Comparison of ENCODE assay signal across 23 cellular contexts in genomic region chr22:46905834-46906233, GRCh38.
DNase-seq lines count a peak whose midpoint lies in the region; ATAC-seq, FAIRE-seq and TF ChIP-seq lines count a peak whose summit lies in the region.
"Had no signal": no experiment of that assay in that cellular context is flagged by ENCODE, and none has a peak within 500 bp of the region (broad histone marks: within the 10 kb centered on the region; RNA-seq: fewer than 3 reads in every experiment).

No MANE protein-coding gene starts in this region.

- no peak overlapping the region for H3K27ac ChIP-seq in upper lobe of right lung
- H3K27ac ChIP-seq: 22Rv1, BLaER1, C4-2B had no signal

- H3K9me3 ChIP-seq in upper lobe of right lung: no peaks in the 10 kb centered on the region
- H3K9me3 ChIP-seq: BLaER1, Caco-2, HAP-1 had no signal

- H3K36me3 Mint-ChIP-seq in activated CD8-positive, alpha-beta T cell treated with anti-CD3 and anti-CD28 coated beads, Interleukin-2, amount 10 ng/mL, durations not matched to agents 7 days and 5 days (ENCODE audit: low read depth): no peaks in the 10 kb centered on the region
- peaks cover 3% of the 10 kb centered on the region for H3K36me3 Mint-ChIP-seq in activated CD8-positive, alpha-beta T cell treated with anti-CD3 and anti-CD28 coated beads for 36 hours (ENCODE audit: low read depth)
- peaks cover 4% of the 10 kb centered on the region for H3K36me3 Mint-ChIP-seq in central memory CD8-positive, alpha-beta T cell (ENCODE audit: insufficient read depth)

- no peaks in the 10 kb centered on the region for H3K27me3 ChIP-seq in upper lobe of right lung
- H3K27me3 ChIP-seq: BLaER1 had no signal

- POLR2A ChIA-PET in activated CD8-positive, alpha-beta T cell treated with anti-CD3 and anti-CD28 coated beads, Interleukin-2, amount 10 ng/mL, durations not matched to agents 7 days and 5 days (lab: Charles Lee): no interaction called here
- POLR2A ChIA-PET in activated CD8-positive, alpha-beta T cell treated with anti-CD3 and anti-CD28 coated beads for 36 hours (lab: Charles Lee): interaction anchor here (0.6 to 0.8 kb wide), 2 partner anchors 9 to 1303 kb away, joined by 3 read pairs; no protein-coding TSS in a partner anchor

- peak overlapping the region; percentile 49 for H3K27ac Mint-ChIP-seq in activated CD8-positive, alpha-beta T cell treated with anti-CD3 and anti-CD28 coated beads, Interleukin-2, amount 10 ng/mL, durations not matched to agents 7 days and 5 days
- no peak overlapping the region for H3K27ac Mint-ChIP-seq in activated CD8-positive, alpha-beta T cell treated with anti-CD3 and anti-CD28 coated beads for 36 hours
- H3K27ac Mint-ChIP-seq in central memory CD8-positive, alpha-beta T cell (ENCODE audit: low read depth): peak overlapping the region; percentile 22
- H3K27ac Mint-ChIP-seq: B cell; CD4-positive, CD25-positive, alpha-beta regulatory T cell; CD8-positive, alpha-beta T cell; HFFc6 had no signal

- no peak overlapping the region for H3K4me3 ChIP-seq in upper lobe of right lung
- H3K4me3 ChIP-seq: BLaER1, HAP-1 had no signal

- no peaks in the 10 kb centered on the region for H3K4me1 ChIP-seq in upper lobe of right lung
- H3K4me1 ChIP-seq: Caco-2, HAP-1 had no signal

- intact Hi-C loops in activated CD8-positive, alpha-beta T cell treated with anti-CD3 and anti-CD28 coated beads for 36 hours (cut with micrococcal nuclease): no loop called here
- intact Hi-C loops in upper lobe of right lung (cut with DNase I): no loop called here

- H3K4me3 Mint-ChIP-seq in activated CD8-positive, alpha-beta T cell treated with anti-CD3 and anti-CD28 coated beads, Interleukin-2, amount 10 ng/mL, durations not matched to agents 7 days and 5 days: no peak overlapping the region
- H3K4me3 Mint-ChIP-seq in activated CD8-positive, alpha-beta T cell treated with anti-CD3 and anti-CD28 coated beads for 36 hours: no peak overlapping the region
- no peak overlapping the region for H3K4me3 Mint-ChIP-seq in central memory CD8-positive, alpha-beta T cell
- H3K4me3 Mint-ChIP-seq: B cell; CD4-positive, CD25-positive, alpha-beta regulatory T cell; CD8-positive, alpha-beta T cell; HFFc6 had no signal

- peaks cover 7% of the 10 kb centered on the region for H3K36me3 ChIP-seq in upper lobe of right lung
- H3K36me3 ChIP-seq: HAP-1 had no signal

- no peaks in the 10 kb centered on the region for H3K4me1 Mint-ChIP-seq in activated CD8-positive, alpha-beta T cell treated with anti-CD3 and anti-CD28 coated beads, Interleukin-2, amount 10 ng/mL, durations not matched to agents 7 days and 5 days (ENCODE audit: low read depth)
- H3K4me1 Mint-ChIP-seq in activated CD8-positive, alpha-beta T cell treated with anti-CD3 and anti-CD28 coated beads for 36 hours (ENCODE audit: low read depth): no peaks in the 10 kb centered on the region
- H3K4me1 Mint-ChIP-seq in central memory CD8-positive, alpha-beta T cell: peaks cover 27% of the 10 kb centered on the region

- TF ChIP-seq CTCF in activated CD8-positive, alpha-beta T cell treated with anti-CD3 and anti-CD28 coated beads for 36 hours (IDR thresholded peaks at IDR 0.05): no peak
- no peak for TF ChIP-seq CTCF in upper lobe of right lung (IDR thresholded peaks at IDR 0.05)

- FAIRE-seq in HTR-8/SVneo (lab: Jason Lieb, UNC): no peak
- FAIRE-seq: A204.1, G401.6, GM12892, H54 had no signal

- no peaks in the 10 kb centered on the region for H3K27me3 Mint-ChIP-seq in activated CD8-positive, alpha-beta T cell treated with anti-CD3 and anti-CD28 coated beads, Interleukin-2, amount 10 ng/mL, durations not matched to agents 7 days and 5 days (ENCODE audit: low read depth)
- no peaks in the 10 kb centered on the region for H3K27me3 Mint-ChIP-seq in activated CD8-positive, alpha-beta T cell treated with anti-CD3 and anti-CD28 coated beads for 36 hours
- no peaks in the 10 kb centered on the region for H3K27me3 Mint-ChIP-seq in central memory CD8-positive, alpha-beta T cell
- H3K27me3 Mint-ChIP-seq: B cell; CD4-positive, CD25-positive, alpha-beta regulatory T cell had no signal

- CTCF ChIA-PET in activated CD8-positive, alpha-beta T cell treated with anti-CD3 and anti-CD28 coated beads, Interleukin-2, amount 10 ng/mL, durations not matched to agents 7 days and 5 days (lab: Charles Lee): no interaction called here
- CTCF ChIA-PET in activated CD8-positive, alpha-beta T cell treated with anti-CD3 and anti-CD28 coated beads for 36 hours (lab: Charles Lee): no interaction called here

- no peak for DNase-seq in activated CD8-positive, alpha-beta T cell treated with anti-CD3 and anti-CD28 coated beads, Interleukin-2, amount 10 ng/mL, durations not matched to agents 7 days and 5 days
- no peak for DNase-seq in activated CD8-positive, alpha-beta T cell treated with anti-CD3 and anti-CD28 coated beads for 36 hours
- DNase-seq in central memory CD8-positive, alpha-beta T cell (ENCODE audit: low spot score in 2 of 2): no peak
- DNase-seq in left lobe of liver (ENCODE audit: low spot score) (peak; percentile 35), upper lobe of right lung (peak; percentile 23), HTR-8/SVneo (ENCODE audit: insufficient read length, low spot score) (no peak), NCI-H524 treated with DMSO at 0.1 percent for 48 hours (lab: John Stamatoyannopoulos, UW) (no peak)
- DNase-seq: Caco-2; CD4-positive, CD25-positive, alpha-beta regulatory T cell; CD8-positive, alpha-beta T cell; DMS153; DND-41; GOT3; HFFc6 had no signal

- ATAC-seq in activated CD8-positive, alpha-beta T cell treated with anti-CD3 and anti-CD28 coated beads, Interleukin-2, amount 10 ng/mL, durations not matched to agents 7 days and 5 days: no peak
- ATAC-seq in activated CD8-positive, alpha-beta T cell treated with anti-CD3 and anti-CD28 coated beads for 36 hours: no peak
- no peak for ATAC-seq in central memory CD8-positive, alpha-beta T cell (replicated peaks; ENCODE audit: extremely low read depth, poor library complexity, severe bottlenecking)
- no peak for ATAC-seq in left lobe of liver
- no peak for ATAC-seq in upper lobe of right lung
- ATAC-seq: CD8-positive, alpha-beta T cell had no signal

- H3K9me3 Mint-ChIP-seq in activated CD8-positive, alpha-beta T cell treated with anti-CD3 and anti-CD28 coated beads, Interleukin-2, amount 10 ng/mL, durations not matched to agents 7 days and 5 days (ENCODE audit: insufficient read depth): no peaks in the 10 kb centered on the region
- H3K9me3 Mint-ChIP-seq in activated CD8-positive, alpha-beta T cell treated with anti-CD3 and anti-CD28 coated beads for 36 hours: no peaks in the 10 kb centered on the region
- H3K9me3 Mint-ChIP-seq in central memory CD8-positive, alpha-beta T cell: no peaks in the 10 kb centered on the region
- H3K9me3 Mint-ChIP-seq: CD4-positive, CD25-positive, alpha-beta regulatory T cell; CD8-positive, alpha-beta T cell; HFFc6 had no signal

Comparison
In these comparisons a context has a peak if more than half of its experiments do, and no peak if none do; other contexts are left out.
1. DNase-seq: peak in left lobe of liver (single experiment) and upper lobe of right lung (single experiment); none in activated CD8-positive, alpha-beta T cell treated with anti-CD3 and anti-CD28 coated beads, Interleukin-2, amount 10 ng/mL, durations not matched to agents 7 days and 5 days (single experiment), activated CD8-positive, alpha-beta T cell treated with anti-CD3 and anti-CD28 coated beads for 36 hours (single experiment), central memory CD8-positive, alpha-beta T cell (0 of 2), HTR-8/SVneo (single experiment) and NCI-H524 treated with DMSO at 0.1 percent for 48 hours (single experiment).